In the genomic region with DNA sequence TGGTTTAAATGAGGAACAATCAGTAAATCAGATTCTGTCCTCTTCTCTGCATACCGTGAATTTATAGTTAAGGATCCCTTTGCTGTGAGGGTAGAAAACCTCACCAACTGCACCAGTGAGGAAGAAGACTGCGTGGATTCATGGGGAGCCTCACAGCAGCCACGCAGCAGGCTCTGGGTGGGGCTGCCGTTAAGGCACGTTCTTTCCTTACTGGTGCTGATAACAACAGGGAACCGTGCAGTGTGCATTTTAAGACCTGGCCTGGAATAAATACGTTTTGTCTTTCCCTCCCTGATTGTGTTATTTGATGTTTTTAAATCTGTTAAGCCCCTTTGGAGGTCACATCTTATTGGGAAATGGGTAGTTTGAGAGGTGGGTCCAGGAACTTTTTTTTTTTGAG, we compare ENCODE assay signal across 9 cellular contexts. TPM values are rescaled to one million over a fixed set of nuclear protein-coding genes. Genes with fewer than 3 reads are reported as not detected.
"Had no signal": no experiment of that assay in that cellular context is flagged by ENCODE, and none has a peak within 500 bp of the region (broad histone marks: within the 10 kb centered on the region; RNA-seq: fewer than 3 reads in every experiment).

No MANE protein-coding gene starts in this region.

- H3K27ac ChIP-seq: HL-60 had no signal

- H3K9me3 ChIP-seq: HAP-1 had no signal

- H3K4me3 ChIP-seq: GM23338, HAP-1 had no signal

- ATAC-seq: GM23338, HCT116 had no signal

- DNase-seq: H7, HFFc6, IMR-90, KBM-7 had no signal

- H3K4me2 ChIP-seq: GM23338 had no signal

- H3K4me1 ChIP-seq: HAP-1 had no signal

- H2AFZ ChIP-seq: GM23338 had no signal

- FAIRE-seq: H1 had no signal

RNA-seq across cellular contexts. Expression of a gene that starts 43.9 kb away (rescaled TPM):
- total RNA-seq: GM23338, H1, HFFc6, IMR-90 had no signal
- polyA plus RNA-seq: IMR-90 had no signal
